25 cellular contexts compared by ENCODE assay signal in the genomic region with DNA sequence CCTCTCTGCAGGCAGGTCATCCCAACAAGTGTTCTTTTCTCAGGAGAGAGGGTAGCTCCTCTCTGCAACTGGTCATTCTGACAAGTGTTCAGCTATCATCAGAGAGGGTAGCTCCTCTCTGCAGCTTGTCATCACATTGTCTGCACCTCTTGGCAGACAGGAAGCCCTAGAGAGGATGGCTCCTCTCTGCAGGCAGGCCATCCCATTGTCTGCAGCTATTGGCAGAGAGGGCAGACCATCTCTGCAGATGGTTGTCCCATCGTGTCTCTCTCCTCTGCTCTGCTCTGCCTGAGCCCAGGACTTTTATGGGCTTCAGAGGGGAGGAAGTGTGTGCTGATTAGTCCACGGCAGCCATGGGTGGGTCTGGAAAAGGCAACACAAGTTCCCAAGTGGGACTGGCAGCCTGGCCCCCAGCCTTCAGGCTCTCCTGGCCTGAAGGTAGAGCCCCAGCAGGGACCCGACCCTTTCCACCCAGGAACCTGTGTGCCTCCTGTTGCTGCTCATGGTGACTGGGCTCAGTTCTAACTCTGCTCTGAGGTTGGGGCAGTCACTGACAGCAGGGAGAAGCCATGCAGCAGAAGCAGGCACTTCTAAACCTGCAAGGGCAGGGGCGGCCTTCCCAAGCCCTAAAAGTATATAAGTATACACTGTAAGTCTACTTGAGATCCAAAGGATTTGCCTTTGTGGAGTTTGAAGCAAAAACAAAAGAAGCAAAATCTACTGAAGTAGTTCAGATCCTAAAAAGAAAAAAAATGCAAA.
DNase-seq lines count a peak whose midpoint lies in the region; ATAC-seq, FAIRE-seq and TF ChIP-seq lines count a peak whose summit lies in the region.
"Had no signal": no experiment of that assay in that cellular context is flagged by ENCODE, and none has a peak within 500 bp of the region (broad histone marks: within the 10 kb centered on the region; RNA-seq: fewer than 3 reads in every experiment).

No MANE protein-coding gene starts in this region.

- no peaks in the 10 kb centered on the region for H3K36me3 Mint-ChIP-seq in CD14-positive monocyte
- no peaks in the 10 kb centered on the region for H3K36me3 Mint-ChIP-seq in stimulated activated naive B cell treated with anti-CD40 and anti-IgM and Interleukin-4, amounts not matched to agents 10 μg/mL and 1 μg/mL and 100 μg/mL, for 72 hours
- no peaks in the 10 kb centered on the region for H3K36me3 Mint-ChIP-seq in activated naive CD4-positive, alpha-beta T cell treated with anti-CD3 and anti-CD28 coated beads, Interleukin-2, amount 10 ng/mL, durations not matched to agents 7 days and 5 days

- no peaks in the 10 kb centered on the region for H3K4me1 Mint-ChIP-seq in CD14-positive monocyte
- H3K4me1 Mint-ChIP-seq in stimulated activated naive B cell treated with anti-CD40 and anti-IgM and Interleukin-4, amounts not matched to agents 10 μg/mL and 1 μg/mL and 100 μg/mL, for 72 hours, result no peaks in the 10 kb centered on the region
- H3K4me1 Mint-ChIP-seq in activated naive CD4-positive, alpha-beta T cell treated with anti-CD3 and anti-CD28 coated beads, Interleukin-2, amount 10 ng/mL, durations not matched to agents 7 days and 5 days, result no peaks in the 10 kb centered on the region

- no peak overlapping the region for H3K4me3 Mint-ChIP-seq in CD14-positive monocyte
- no peak overlapping the region for H3K4me3 Mint-ChIP-seq in stimulated activated naive B cell treated with anti-CD40 and anti-IgM and Interleukin-4, amounts not matched to agents 10 μg/mL and 1 μg/mL and 100 μg/mL, for 72 hours
- H3K4me3 Mint-ChIP-seq in activated naive CD4-positive, alpha-beta T cell treated with anti-CD3 and anti-CD28 coated beads, Interleukin-2, amount 10 ng/mL, durations not matched to agents 7 days and 5 days, result no peak overlapping the region
- H3K4me3 Mint-ChIP-seq: H9 had no signal

- no peak for TF ChIP-seq CTCF in CD14-positive monocyte (IDR thresholded peaks at IDR 0.05)

- intact Hi-C loops in CD14-positive monocyte (cut with micrococcal nuclease), result no loop called here
- intact Hi-C loops in left ventricle myocardium superior (cut with micrococcal nuclease), result no loop called here

- peaks cover 0 to 9% (median 2%) of the 10 kb centered on the region in 7 donors for H3K9me3 Mint-ChIP-seq in CD14-positive monocyte
- H3K9me3 Mint-ChIP-seq in stimulated activated naive B cell treated with anti-CD40 and anti-IgM and Interleukin-4, amounts not matched to agents 10 μg/mL and 1 μg/mL and 100 μg/mL, for 72 hours, result no peaks in the 10 kb centered on the region
- H3K9me3 Mint-ChIP-seq in activated naive CD4-positive, alpha-beta T cell treated with anti-CD3 and anti-CD28 coated beads, Interleukin-2, amount 10 ng/mL, durations not matched to agents 7 days and 5 days, result peaks cover 3% of the 10 kb centered on the region

- no peak for FAIRE-seq in GM19239 (lab: Jason Lieb, UNC)
- FAIRE-seq: GM12891, K562 had no signal

- H3K27ac Mint-ChIP-seq in CD14-positive monocyte, result no peak overlapping the region
- no peak overlapping the region for H3K27ac Mint-ChIP-seq in stimulated activated naive B cell treated with anti-CD40 and anti-IgM and Interleukin-4, amounts not matched to agents 10 μg/mL and 1 μg/mL and 100 μg/mL, for 72 hours
- no peak overlapping the region for H3K27ac Mint-ChIP-seq in activated naive CD4-positive, alpha-beta T cell treated with anti-CD3 and anti-CD28 coated beads, Interleukin-2, amount 10 ng/mL, durations not matched to agents 7 days and 5 days
- H3K27ac Mint-ChIP-seq: H9 had no signal

- no peaks in the 10 kb centered on the region for H3K27me3 Mint-ChIP-seq in CD14-positive monocyte (ENCODE audit: low read depth in 3 of 3)
- no peaks in the 10 kb centered on the region for H3K27me3 Mint-ChIP-seq in stimulated activated naive B cell treated with anti-CD40 and anti-IgM and Interleukin-4, amounts not matched to agents 10 μg/mL and 1 μg/mL and 100 μg/mL, for 72 hours
- no peaks in the 10 kb centered on the region for H3K27me3 Mint-ChIP-seq in activated naive CD4-positive, alpha-beta T cell treated with anti-CD3 and anti-CD28 coated beads, Interleukin-2, amount 10 ng/mL, durations not matched to agents 7 days and 5 days

- peak; percentile 75 for ATAC-seq in left ventricle myocardium superior
- peak; percentile 18 to 42 for ATAC-seq in stimulated activated naive B cell treated with anti-CD40 and anti-IgM and Interleukin-4, amounts not matched to agents 10 μg/mL and 1 μg/mL and 100 μg/mL, for 72 hours (replicated peaks)
- ATAC-seq: K562, PC-3 had no signal

- DNase-seq in NCI-H748 (lab: John Stamatoyannopoulos, UW; ENCODE audit: unreplicated experiment) (peak; percentile 1), NCI-H748 treated with DMSO at 0.1 percent for 48 hours (lab: John Stamatoyannopoulos, UW) (no peak), CD14-positive monocyte (ENCODE audit: low spot score) (peak; percentile 40), left ventricle myocardium superior (peak; percentile 23), GM19239 (ENCODE audit: insufficient read length, low spot score) (no peak)
- no peak for DNase-seq in stimulated activated naive B cell treated with anti-CD40 and anti-IgM and Interleukin-4, amounts not matched to agents 10 μg/mL and 1 μg/mL and 100 μg/mL, for 72 hours
- no peak for DNase-seq in activated naive CD4-positive, alpha-beta T cell treated with anti-CD3 and anti-CD28 coated beads, Interleukin-2, amount 10 ng/mL, durations not matched to agents 7 days and 5 days
- DNase-seq: 8988T, ACHN, BE2C, Calu3, DMS79 treated with DMSO at 0.1 percent for 48 hours, GF-D8, GM23248, H9, MV-4-11, NCI-H1105, NCI-H1436 treated with DMSO at 0.1 percent for 48 hours, NCI-H2029 treated with DMSO at 0.1 percent for 48 hours, NCI-H446 treated with DMSO at 0.1 percent for 48 hours, NCI-H526, PC-3, SHP77 had no signal

- CTCF ChIA-PET in activated naive CD4-positive, alpha-beta T cell treated with anti-CD3 and anti-CD28 coated beads, Interleukin-2, amount 10 ng/mL, durations not matched to agents 7 days and 5 days (lab: Charles Lee), result no interaction called here

Comparison
In these comparisons a context has a peak if more than half of its experiments do, and no peak if none do; other contexts are left out.
1. DNase-seq: peak in NCI-H748 (single experiment), CD14-positive monocyte (single experiment) and left ventricle myocardium superior (single experiment); none in NCI-H748 treated with DMSO at 0.1 percent for 48 hours (single experiment), stimulated activated naive B cell treated with anti-CD40 and anti-IgM and Interleukin-4, amounts not matched to agents 10 μg/mL and 1 μg/mL and 100 μg/mL, for 72 hours (single experiment), GM19239 (single experiment) and activated naive CD4-positive, alpha-beta T cell treated with anti-CD3 and anti-CD28 coated beads, Interleukin-2, amount 10 ng/mL, durations not matched to agents 7 days and 5 days (single experiment).